8 cellular contexts compared by ENCODE assay signal in genomic region chr4:155809835-155810234, GRCh38. TPM values are rescaled to one million over a fixed set of nuclear protein-coding genes. Genes with fewer than 3 reads are reported as not detected.
DNase-seq lines count a peak whose midpoint lies in the region; ATAC-seq, FAIRE-seq and TF ChIP-seq lines count a peak whose summit lies in the region.

No MANE protein-coding gene starts in this region.

- SMC1A ChIA-PET in GM12878 (lab: Charles Lee; ENCODE audit: uncharacterized antibody, unreplicated experiment) = interaction anchor here (0.6 to 4.2 kb wide), 16 partner anchors 8 to 367 kb away, joined by 3 to 110 read pairs (median 4); partner anchors contain the start of gene CTSO

- 35% methylated on average over 1 of the region's 1 CpG for WGBS in GM12878 (ENCODE audit: insufficient coverage, insufficient replicate concordance, low lambda C conversion rate, missing lambda C conversion rate)

- CTCF ChIA-PET in GM12878 (lab: Yijun Ruan, JAX) = interaction anchor here (0.6 to 6.4 kb wide), 20 partner anchors 9 to 370 kb away, joined by 3 to 186 read pairs (median 4); partner anchors contain the start of gene CTSO

- ATAC-seq in GM21367 (IDR thresholded peaks at IDR 0.05; ENCODE audit: unreplicated experiment) (peak; percentile 99), HG03469 (IDR thresholded peaks at IDR 0.05; ENCODE audit: unreplicated experiment) (peak; percentile 99), GM12878 (peak; percentile 99)
- peak; percentile 84 for ATAC-seq in stimulated activated naive CD8-positive, alpha-beta T cell treated with anti-CD3 and anti-CD28 coated beads, Interleukin-15, Interleukin-2, amounts not matched to agents 100 U/mL and 50 U/mL, for 24 hours

- no TSS peak for BruUV-seq in GM12878 (replicated peaks; lab: Mats Ljungman, UMichigan)

- H2AFZ ChIP-seq in GM12878 (ENCODE audit: control insufficient read depth, low read depth, low read length) = peak overlapping the region; percentile 69

- no peak overlapping the region for H3K4me3 ChIP-seq in GM12878

- H4K20me1 ChIP-seq in GM12878 (ENCODE audit: control insufficient read depth, insufficient read depth) = no peaks in the 10 kb centered on the region

- H3K4me2 ChIP-seq in GM12878 (ENCODE audit: control insufficient read depth, insufficient read depth) = no peak overlapping the region

- H3K27me3 ChIP-seq in GM12878 (replicated peaks in 1 of 2; ENCODE audit: control insufficient read depth in 2 of 2, insufficient read depth in 2 of 2, low read length in 1 of 2) = no peaks in the 10 kb centered on the region

- H3K9ac ChIP-seq in GM12878 (ENCODE audit: control insufficient read depth, insufficient read depth, low read length) = no peak overlapping the region

- in situ Hi-C loops in GM12878 (cut with MboI) = loop anchor here (5.0 to 25.0 kb wide), 2 partner anchors 142 to 1152 kb away; partner anchors contain the start of genes CTSO and PDGFC

- intact Hi-C loops in GM12878 (cut with micrococcal nuclease; ENCODE audit: unreplicated experiment) = loop anchor here (1.0 to 5.0 kb wide), 2 partner anchors 77 to 143 kb away; partner anchors contain the start of gene CTSO

- H3K4me1 ChIP-seq in GM12878 (ENCODE audit: control insufficient read depth, insufficient read depth, low read length) = no peaks in the 10 kb centered on the region

- DNase-seq in GM03348 (ENCODE audit: low spot score) (peak; percentile 71), NCI-H524 treated with DMSO at 0.1 percent for 48 hours (lab: John Stamatoyannopoulos, UW) (peak; percentile 10), GM12878 (ENCODE audit: low read depth, low spot score) (peak; percentile 55), iPS-NIHi11 (ENCODE audit: low spot score) (peak; percentile 66), occipital lobe (lab: John Stamatoyannopoulos, UW) (no peak)
- peak; percentile 4 for DNase-seq in stimulated activated naive CD8-positive, alpha-beta T cell treated with anti-CD3 and anti-CD28 coated beads, Interleukin-15, Interleukin-2, amounts not matched to agents 100 U/mL and 50 U/mL, for 24 hours

- no peak for TF ChIP-seq POLR2A in GM12878 (IDR thresholded peaks at IDR 0.05; ENCODE audit: low read depth, low read length)

- TF ChIP-seq EP300 in GM12878 (IDR thresholded peaks at IDR 0.05; ENCODE audit: borderline replicate concordance in 1 of 2, control insufficient read depth in 1 of 2, low read depth in 2 of 2, low read length in 2 of 2) = no peak

- no peak overlapping the region for H3K27ac ChIP-seq in GM12878 (ENCODE audit: control insufficient read depth, insufficient read depth)

- peak; percentile 40 to 69 (median 54); a peak in 5 of 6 replicates for TF ChIP-seq CTCF in GM12878 (IDR thresholded peaks at IDR 0.05 in 2 of 3, conservative IDR thresholded peaks at IDR 0.05 in 1 of 3; ENCODE audit: control insufficient read depth in 2 of 3, extremely low read depth in 1 of 3, insufficient read depth in 1 of 3, low read depth in 3 of 3, low read length in 3 of 3)

- TF ChIP-seq RAD21 in GM12878 (IDR thresholded peaks at IDR 0.05; ENCODE audit: insufficient read depth, low read depth, low read length) = peak; percentile 81

- POLR2A ChIA-PET in GM12878 (lab: Charles Lee) = interaction anchor here (3.3 kb wide), 1 partner anchor 144 kb away, joined by 21 read pairs; the partner anchor contains the start of gene CTSO

- no peaks in the 10 kb centered on the region for H3K36me3 ChIP-seq in GM12878 (ENCODE audit: control insufficient read depth in 2 of 2, insufficient read depth in 2 of 2, low read length in 1 of 2)

- no peaks in the 10 kb centered on the region for H3K9me3 ChIP-seq in GM12878 (replicated peaks; ENCODE audit: control insufficient read depth, insufficient read depth, low read length)

- RAD21 ChIA-PET in GM12878 (lab: Charles Lee; ENCODE audit: unreplicated experiment) = interaction anchor here (0.6 to 6.4 kb wide), 13 partner anchors 21 to 433 kb away, joined by 3 to 113 read pairs (median 3); partner anchors contain the start of genes CTSO, GUCY1A1 and MAP9

- no peaks in the 10 kb centered on the region for H3K79me2 ChIP-seq in GM12878 (ENCODE audit: control insufficient read depth, insufficient read depth, low read length)

- FAIRE-seq in GM12878 (lab: Jason Lieb, UNC) = peak; percentile 89

TF ChIP-seq in GM12878, 131 proteins besides CTCF, POLR2A, EP300 and RAD21 (continues in another document):
- TF ChIP-seq RELB (IDR thresholded peaks at IDR 0.05; ENCODE audit: low read depth) (0 out of 2 replicates have a peak, but pooled peaks have one; percentile 16), CREB1 (IDR thresholded peaks at IDR 0.05; ENCODE audit: low read depth) (peak; percentile 54), ATF7 (IDR thresholded peaks at IDR 0.05; ENCODE audit: low read depth) (peak; percentile 31; the same call in 1 of the 2 replicates), PBX3 (IDR thresholded peaks at IDR 0.05; ENCODE audit: insufficient replicate concordance, low read depth, low read length) (no peak), NR2C1 (IDR thresholded peaks at IDR 0.05) (peak; percentile 82), YY1 (IDR thresholded peaks at IDR 0.05; ENCODE audit: low read depth, low read length) (peak; percentile 61; the same call in 1 of the 2 replicates), ESRRA (IDR thresholded peaks at IDR 0.05; ENCODE audit: low read length) (no peak), FOXM1 (IDR thresholded peaks at IDR 0.05; ENCODE audit: low read depth, low read length) (no peak)

RNA-seq across cellular contexts. Expression of gene GUCY1B1, which starts 51.0 kb away (rescaled TPM):
- total RNA-seq in GM12878 (2013; cell fraction: nucleolus; rRNA removed) = 72.4 and 76.1 TPM in 2 replicates
- total RNA-seq in GM12878 (2014; rRNA removed) (0.98 and 1.2 TPM in 2 replicates), GM12878 (2014; rRNA removed; fragmentation: Illumina TruSeq; extraction: Trizol) (1.5 and 1.7 TPM in 2 replicates), GM12878 (2021) (0.90 and 0.98 TPM in 2 replicates), occipital lobe (60.8 TPM)
- polyA plus RNA-seq in GM12878 (2011; ENCODE audit: low read depth) = 0.92 TPM
- polyA plus RNA-seq in GM12878 (2011; rRNA removed) (38.5 and 43.9 TPM in 2 replicates), GM12878 (2014; fragmentation: Illumina TruSeq; extraction: Trizol) (2.1 and 3.6 TPM in 2 replicates), GM12878 (2014; fragmentation: Nextera tagmentation; extraction: Ambion mirVana) (1 to 10 TPM in 1 of 2 experiments, under 1 TPM in 1; 0.60 to 1.1 TPM), GM12878 (2014; rRNA removed) (0.77 and 1.0 TPM in 2 replicates), GM12878 (2016; fragmentation: Nextera tagmentation; extraction: Ambion mirVana) (1 to 10 TPM; 2.1 to 3.0 TPM)
- 20.0 and 24.0 TPM in 2 replicates for polyA plus RNA-seq in GM12878 (2011; cell fraction: cytosol; rRNA removed)
- 24.7 and 33.3 TPM in 2 replicates for polyA plus RNA-seq in GM12878 (2011; cell fraction: nucleus; rRNA removed)
- polyA plus RNA-seq in GM12878 (2012) = 1.2 and 1.9 TPM in 2 replicates
- 31.7 and 50.3 TPM in 2 replicates for polyA minus RNA-seq in GM12878 (2011; rRNA and poly(A)+ RNA removed)
- polyA minus RNA-seq in GM12878 (2011; cell fraction: cytosol; rRNA and poly(A)+ RNA removed) = 12.6 and 14.8 TPM in 2 replicates
- polyA minus RNA-seq in GM12878 (2011; cell fraction: nucleus; rRNA and poly(A)+ RNA removed) = 13.0 and 13.1 TPM in 2 replicates

RNA-seq across cellular contexts. Expression of gene ASIC5, which starts 56.2 kb away (rescaled TPM):
- not detected in 2 replicates for total RNA-seq in GM12878 (2013; cell fraction: nucleolus; rRNA removed)
- not detected in 2 replicates for total RNA-seq in GM12878 (2014; rRNA removed)
- total RNA-seq in GM12878 (2014; rRNA removed; fragmentation: Illumina TruSeq; extraction: Trizol) = not detected in 2 replicates
- not detected in 2 replicates for total RNA-seq in GM12878 (2021)
- not detected for polyA plus RNA-seq in GM12878 (2011; ENCODE audit: low read depth)
- not detected in 2 replicates for polyA plus RNA-seq in GM12878 (2011; rRNA removed)
- not detected in 2 replicates for polyA plus RNA-seq in GM12878 (2011; cell fraction: cytosol; rRNA removed)
- polyA plus RNA-seq in GM12878 (2011; cell fraction: nucleus; rRNA removed) = not detected in 2 replicates
- polyA plus RNA-seq in GM12878 (2012) = not detected in 2 replicates
- polyA plus RNA-seq in GM12878 (2014; fragmentation: Illumina TruSeq; extraction: Trizol) = not detected in 2 replicates
- polyA plus RNA-seq in GM12878 (2014; fragmentation: Nextera tagmentation; extraction: Ambion mirVana) = not detected
- polyA plus RNA-seq in GM12878 (2014; rRNA removed) = not detected in 2 replicates
- polyA plus RNA-seq in GM12878 (2016; fragmentation: Nextera tagmentation; extraction: Ambion mirVana) = not detected
- not detected in 2 replicates for polyA minus RNA-seq in GM12878 (2011; rRNA and poly(A)+ RNA removed)
- not detected in 2 replicates for polyA minus RNA-seq in GM12878 (2011; cell fraction: cytosol; rRNA and poly(A)+ RNA removed)
- not detected in 2 replicates for polyA minus RNA-seq in GM12878 (2011; cell fraction: nucleus; rRNA and poly(A)+ RNA removed)
- total RNA-seq in occipital lobe = not detected
